1 cellular context compared by ENCODE assay signal in genomic region chr1:204072951-204073836, GRCh38.
TF ChIP-seq lines count a peak whose summit lies in the region.

TSS of gene SOX13 (plus strand) at chr1:204073115. CDS start at chr1:204112916, 39,801 bp downstream.

TF ChIP-seq in WTC11, 78 proteins besides CTCF, POLR2A, EP300 and RAD21 (continued from another document):
- TF ChIP-seq ATF2 (CRISPR knock-in tag; IDR thresholded peaks at IDR 0.05; ENCODE audit: borderline replicate concordance, low read depth) (no peak), ZNF138 (CRISPR knock-in tag; conservative IDR thresholded peaks at IDR 0.05) (0 out of 2 replicates have a peak, but pooled peaks have one; percentile 8), GABPB1 (CRISPR knock-in tag; IDR thresholded peaks at IDR 0.05) (peak; percentile 60; the same call in 1 of the 2 replicates)
